Comparison of ENCODE assay signal across 8 cellular contexts in the genomic region with DNA sequence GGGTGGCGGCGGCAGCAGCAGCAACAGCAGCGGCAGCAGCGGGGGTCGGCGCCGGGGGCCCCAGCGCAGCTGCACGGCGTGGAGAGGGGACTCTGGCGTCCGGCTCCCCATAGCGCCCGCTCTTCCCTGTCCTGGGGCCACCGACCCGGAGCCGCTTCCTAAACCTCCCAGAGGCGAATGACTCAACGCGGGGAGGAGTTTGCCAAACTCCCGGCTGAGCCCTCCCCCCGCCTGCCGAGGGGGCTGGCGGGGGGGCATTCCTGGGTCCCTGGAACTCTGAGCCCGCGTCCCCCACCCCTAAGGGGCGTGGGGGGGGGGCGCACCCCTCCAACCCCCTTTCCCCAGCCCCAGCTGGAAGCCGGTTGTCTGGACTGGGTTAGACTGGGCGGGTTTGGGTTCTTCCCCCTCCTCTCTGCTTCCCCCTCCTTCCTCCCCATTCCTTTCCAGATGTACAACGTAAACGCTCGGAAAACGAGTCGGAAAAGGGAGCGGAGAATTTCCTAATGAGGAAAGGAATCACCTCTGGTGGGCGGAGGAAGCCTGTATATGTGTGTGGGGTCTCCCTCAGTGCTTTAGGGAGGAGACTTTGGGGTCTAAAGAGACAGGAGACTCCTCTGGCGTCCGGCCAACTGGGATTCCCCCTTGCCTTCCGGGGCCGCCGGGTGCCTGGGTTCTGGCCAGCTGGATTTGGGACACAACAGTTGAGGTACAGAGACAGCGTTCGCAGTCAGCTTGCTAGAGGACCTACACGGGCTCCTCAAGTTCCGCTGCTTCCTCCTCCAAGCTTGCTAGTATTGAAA. TPM values are rescaled to one million over a fixed set of nuclear protein-coding genes. Genes with fewer than 3 reads are reported as not detected.
A peak's percentile ranks its signal among the peaks of the same experiment; 100 is the strongest.
DNase-seq lines count a peak whose midpoint lies in the region; ATAC-seq, FAIRE-seq and TF ChIP-seq lines count a peak whose summit lies in the region.

TSS of gene ITGA5 (minus strand) at position 179 of the 800 bp plus-strand sequence. CDS start at position 111, 68 bp downstream.

- H3K23ac ChIP-seq in IMR-90 (ENCODE audit: low read depth, low read length) = peak within 1 kb of the TSS; percentile 94

- peak within 1 kb of the TSS; percentile 94 for H3K4ac ChIP-seq in IMR-90 (ENCODE audit: low read depth, low read length)

- peak within 1 kb of the TSS; percentile 93 for H3K14ac ChIP-seq in IMR-90 (replicated peaks; ENCODE audit: low read depth, low read length)

- no peaks in the 10 kb centered on the region for H3K9me3 ChIP-seq in IMR-90 (ENCODE audit: control insufficient read depth, insufficient read depth, low read length)
- H3K9me3 ChIP-seq in endothelial cell of umbilical vein (replicated peaks; ENCODE audit: control insufficient read depth, insufficient read depth, low read length) = no peaks in the 10 kb centered on the region

- no peaks in the 10 kb centered on the region for H3K27me3 Mint-ChIP-seq in activated CD8-positive, alpha-beta T cell treated with anti-CD3 and anti-CD28 coated beads for 36 hours

- H3K4me3 Mint-ChIP-seq in activated CD8-positive, alpha-beta T cell treated with anti-CD3 and anti-CD28 coated beads for 36 hours = peak within 1 kb of the TSS; percentile 89

- H2BK20ac ChIP-seq in IMR-90 (ENCODE audit: low read depth, low read length) = peak within 1 kb of the TSS; percentile 85

- peaks cover 27% of the 10 kb centered on the region for H3K4me1 ChIP-seq in IMR-90 (ENCODE audit: control insufficient read depth, insufficient read depth, low read length)
- H3K4me1 ChIP-seq in endothelial cell of umbilical vein (ENCODE audit: control insufficient read depth, extremely low read depth, insufficient read depth, low read length) = peaks cover 68% of the 10 kb centered on the region

- H3K9me3 Mint-ChIP-seq in activated CD8-positive, alpha-beta T cell treated with anti-CD3 and anti-CD28 coated beads for 36 hours = no peaks in the 10 kb centered on the region

- in situ Hi-C loops in IMR-90 (cut with MboI; ENCODE audit: low sequenced_read_pairs) = no loop called here

- POLR2A ChIA-PET in IMR-90 (lab: Charles Lee; ENCODE audit: unreplicated experiment) = interaction anchor here (0.6 to 1.1 kb wide), 2 partner anchors 20 to 36 kb away, joined by 3 read pairs; no protein-coding TSS in a partner anchor
- POLR2A ChIA-PET in activated CD8-positive, alpha-beta T cell treated with anti-CD3 and anti-CD28 coated beads for 36 hours (lab: Charles Lee) = interaction anchor here (0.9 to 1.4 kb wide), 4 partner anchors 10 to 20 kb away, joined by 3 to 5 read pairs (median 4); no protein-coding TSS in a partner anchor
- POLR2A ChIA-PET in endothelial cell of umbilical vein (lab: Charles Lee) = interaction anchor here (0.8 to 3.9 kb wide), 3 partner anchors 9 to 20 kb away, joined by 4 to 23 read pairs (median 6); no protein-coding TSS in a partner anchor

- H3K4me3 ChIP-seq in IMR-90 (ENCODE audit: insufficient read depth, low read depth, low read length) = peak within 1 kb of the TSS; percentile 94
- H3K4me3 ChIP-seq in endothelial cell of umbilical vein (replicated peaks in 1 of 3; ENCODE audit: insufficient read depth in 1 of 3, low read depth in 1 of 3, low read length in 3 of 3) = peak within 1 kb of the TSS; percentile 65 to 97 (median 83)

- H4K20me1 ChIP-seq in IMR-90 (ENCODE audit: insufficient read depth, low read length) (peaks cover 36% of the 10 kb centered on the region), endothelial cell of umbilical vein (replicated peaks; ENCODE audit: control insufficient read depth, extremely low read depth, insufficient read depth, low read length) (no peaks in the 10 kb centered on the region)

- H3K27me3 ChIP-seq in IMR-90 (ENCODE audit: control insufficient read depth, insufficient read depth, low read length) = no peaks in the 10 kb centered on the region
- H3K27me3 ChIP-seq in endothelial cell of umbilical vein (ENCODE audit: control insufficient read depth in 2 of 2, insufficient read depth in 2 of 2, low read length in 2 of 2) = no peaks in the 10 kb centered on the region

- peak within 1 kb of the TSS; percentile 68 for H4K5ac ChIP-seq in IMR-90 (ENCODE audit: low read depth, low read length)

- WGBS in IMR-90 (ENCODE audit: extremely low coverage in 2 of 2, insufficient read length in 1 of 2), 2 experiments = 3% methylated on average over 6 of the region's 46 CpGs; no CpG with 5 or more reads in 1 of the 2 experiments

- H3K4me2 ChIP-seq in IMR-90 (ENCODE audit: low read depth, low read length) (peak within 1 kb of the TSS; percentile 97), endothelial cell of umbilical vein (ENCODE audit: insufficient read depth, low read length) (peak within 1 kb of the TSS; percentile 59)

- peak; percentile 92 for DNase-seq in AG20443 (ENCODE audit: low spot score)
- DNase-seq in IMR-90 = peak; percentile 69
- DNase-seq in activated CD8-positive, alpha-beta T cell treated with anti-CD3 and anti-CD28 coated beads for 36 hours = peak; percentile 44
- peak; percentile 75 for DNase-seq in endothelial cell of umbilical vein (ENCODE audit: low read depth, low spot score)
- DNase-seq in mesenteric fat pad (ENCODE audit: low spot score) = peak; percentile 94
- DNase-seq in stromal cell of bone marrow (ENCODE audit: low read depth) = peak; percentile 76

- H2AK5ac ChIP-seq in IMR-90 (ENCODE audit: low read depth, low read length) = peak within 1 kb of the TSS; percentile 71

- peaks cover 37% of the 10 kb centered on the region for H3K9me1 ChIP-seq in IMR-90 (ENCODE audit: insufficient read depth, low read length)
- no peaks in the 10 kb centered on the region for H3K9me1 ChIP-seq in endothelial cell of umbilical vein (replicated peaks; ENCODE audit: control insufficient read depth, extremely low read depth, insufficient read depth, low read length)

- peak within 1 kb of the TSS; percentile 83 to 84 for H4K8ac ChIP-seq in IMR-90 (ENCODE audit: low read depth in 2 of 2, low read length in 2 of 2)

- intact Hi-C loops in IMR-90 (cut with micrococcal nuclease) (loop anchor here (1.0 to 2.0 kb wide), 2 partner anchors 9 to 20 kb away; no protein-coding TSS in a partner anchor), endothelial cell of umbilical vein (cut with micrococcal nuclease) (loop anchor here (1.0 kb wide), 4 partner anchors 8 to 20 kb away; no protein-coding TSS in a partner anchor)
- intact Hi-C loops in activated CD8-positive, alpha-beta T cell treated with anti-CD3 and anti-CD28 coated beads for 36 hours (cut with micrococcal nuclease) = no loop called here

- peak within 1 kb of the TSS; percentile 91 for H4K91ac ChIP-seq in IMR-90 (ENCODE audit: insufficient read depth, low read depth, low read length)

- peaks cover 4% of the 10 kb centered on the region for H3K36me3 ChIP-seq in IMR-90 (ENCODE audit: control insufficient read depth, insufficient read depth, low read length)
- peaks cover 5 to 6% of the 10 kb centered on the region in 2 experiments for H3K36me3 ChIP-seq in endothelial cell of umbilical vein (ENCODE audit: control insufficient read depth in 2 of 2, extremely low read depth in 1 of 2, insufficient read depth in 2 of 2, low read length in 2 of 2)

- no peak for TF ChIP-seq RAD21 in IMR-90 (IDR thresholded peaks at IDR 0.05; ENCODE audit: low read length)

- peak; percentile 75 for ATAC-seq in IMR-90 (ENCODE audit: low read depth)
- ATAC-seq in activated CD8-positive, alpha-beta T cell treated with anti-CD3 and anti-CD28 coated beads for 36 hours = peak; percentile 34
- ATAC-seq in HG02642 (IDR thresholded peaks at IDR 0.05; ENCODE audit: poor library complexity, unreplicated experiment) = no peak
- no peak for ATAC-seq in HG03565 (IDR thresholded peaks at IDR 0.05; ENCODE audit: unreplicated experiment)

- CTCF ChIA-PET in IMR-90 (lab: Yijun Ruan, JAX) = interaction anchor here (1.0 to 2.9 kb wide), 4 partner anchors 20 to 40 kb away, joined by 3 to 9 read pairs (median 8); no protein-coding TSS in a partner anchor
- CTCF ChIA-PET in activated CD8-positive, alpha-beta T cell treated with anti-CD3 and anti-CD28 coated beads for 36 hours (lab: Charles Lee) = interaction anchor here (1.0 to 14.7 kb wide), 3 partner anchors 15 to 27 kb away, joined by 3 to 330 read pairs (median 164); no protein-coding TSS in a partner anchor
- CTCF ChIA-PET in endothelial cell of umbilical vein (lab: Charles Lee) = interaction anchor here (1.1 to 11.8 kb wide), 8 partner anchors 8 to 20 kb away, joined by 3 to 221 read pairs (median 24); no protein-coding TSS in a partner anchor

- peak within 1 kb of the TSS; percentile 91 for H2AK9ac ChIP-seq in IMR-90 (replicated peaks; ENCODE audit: low read depth, low read length, poor library complexity)

- H2BK15ac ChIP-seq in IMR-90 (ENCODE audit: low read depth, low read length) = peak within 1 kb of the TSS; percentile 92; the same call in 2 of the 3 replicates

- peak; percentile 77 for TF ChIP-seq POLR2A in IMR-90 (IDR thresholded peaks at IDR 0.05; ENCODE audit: low read depth, low read length)
- TF ChIP-seq POLR2A in endothelial cell of umbilical vein (IDR thresholded peaks at IDR 0.05; ENCODE audit: low read depth, low read length) = peak; percentile 90

- BruUV-seq in IMR-90 (replicated peaks; lab: Mats Ljungman, UMichigan) = no TSS peak
- BruUV-seq in endothelial cell of umbilical vein (replicated peaks; lab: Mats Ljungman, UMichigan) = no TSS peak

- peak; percentile 74 for FAIRE-seq in endothelial cell of umbilical vein (lab: Jason Lieb, UNC)

- peaks cover 59% of the 10 kb centered on the region for H3K79me2 ChIP-seq in endothelial cell of umbilical vein (ENCODE audit: control insufficient read depth, insufficient read depth, low read length)

- H3K27ac ChIP-seq in IMR-90 (ENCODE audit: insufficient read depth, low read length) = peak within 1 kb of the TSS; percentile 89
- H3K27ac ChIP-seq in endothelial cell of umbilical vein (ENCODE audit: insufficient read depth, low read depth, low read length) = peak within 1 kb of the TSS; percentile 79

- H2AFZ ChIP-seq in IMR-90 (replicated peaks; ENCODE audit: low read length, poor library complexity) (peak within 1 kb of the TSS; percentile 92), endothelial cell of umbilical vein (ENCODE audit: low read depth, low read length) (no peak within 1 kb of the TSS)

- peak within 1 kb of the TSS; percentile 95 for H2BK120ac ChIP-seq in IMR-90 (ENCODE audit: low read depth, low read length)

- H3K18ac ChIP-seq in IMR-90 (ENCODE audit: low read depth, low read length) = peak within 1 kb of the TSS; percentile 84

- peaks cover 11 to 31% of the 10 kb centered on the region in 2 experiments; a peak in 3 of 4 replicates for H3K79me1 ChIP-seq in IMR-90 (ENCODE audit: low read depth in 1 of 2, low read length in 2 of 2)

- H3K27ac Mint-ChIP-seq in activated CD8-positive, alpha-beta T cell treated with anti-CD3 and anti-CD28 coated beads for 36 hours = peak within 1 kb of the TSS; percentile 94

- H3K56ac ChIP-seq in IMR-90 (ENCODE audit: extremely low read depth, insufficient read depth, low read length) = peak within 1 kb of the TSS; percentile 89

- TF ChIP-seq CTCF in IMR-90 (conservative IDR thresholded peaks at IDR 0.05; ENCODE audit: low read depth, low read length) (no peak), endothelial cell of umbilical vein (IDR thresholded peaks at IDR 0.05; ENCODE audit: extremely low read depth in 1 of 2, insufficient read depth in 1 of 2, low read depth in 1 of 2, low read length in 2 of 2) (no peak)
- TF ChIP-seq CTCF in activated CD8-positive, alpha-beta T cell treated with anti-CD3 and anti-CD28 coated beads for 36 hours (IDR thresholded peaks at IDR 0.05) = no peak

- peak within 1 kb of the TSS; percentile 88 for H2BK5ac ChIP-seq in IMR-90 (ENCODE audit: low read depth, low read length, poor library complexity, severe bottlenecking)

- H3K36me3 Mint-ChIP-seq in activated CD8-positive, alpha-beta T cell treated with anti-CD3 and anti-CD28 coated beads for 36 hours (ENCODE audit: low read depth) = no peaks in the 10 kb centered on the region

- H3K4me1 Mint-ChIP-seq in activated CD8-positive, alpha-beta T cell treated with anti-CD3 and anti-CD28 coated beads for 36 hours (ENCODE audit: low read depth) = peaks cover 58% of the 10 kb centered on the region

- dilution Hi-C loops in IMR-90 (cut with HindIII; ENCODE audit: low sequenced_read_pairs, unreplicated experiment) = no loop called here
- dilution Hi-C loops in endothelial cell of umbilical vein (cut with MboI; ENCODE audit: extremely low pct_ligation_motif_present, low sequenced_read_pairs) = no loop called here

- peak within 1 kb of the TSS; percentile 96 for H3K9ac ChIP-seq in IMR-90 (ENCODE audit: low read depth, low read length)
- peak within 1 kb of the TSS; percentile 73 for H3K9ac ChIP-seq in endothelial cell of umbilical vein (replicated peaks; ENCODE audit: extremely low read depth, insufficient read depth, low read length)

RNA-seq across cellular contexts. Expression of gene ITGA5, which starts in this region (rescaled TPM):
- total RNA-seq in IMR-90 (2012; rRNA removed) = 144 and 159 TPM in 2 replicates
- polyA plus RNA-seq in IMR-90 (2012; rRNA removed) = 254 and 259 TPM in 2 replicates
- 136 and 185 TPM in 2 replicates for polyA plus RNA-seq in IMR-90 (2012; cell fraction: cytosol; rRNA removed)
- polyA plus RNA-seq in IMR-90 (2012; cell fraction: nucleus; rRNA removed; ENCODE audit: low replicate concordance) = 196 and 225 TPM in 2 replicates
- total RNA-seq in activated CD8-positive, alpha-beta T cell treated with anti-CD3 and anti-CD28 coated beads for 36 hours = 10 to 100 TPM; 35.2 to 36.6 TPM
- total RNA-seq in endothelial cell of umbilical vein = 938 and 994 TPM in 2 replicates
- polyA plus RNA-seq in endothelial cell of umbilical vein = 657 and 731 TPM in 2 replicates
- 643 and 681 TPM in 2 replicates for polyA plus RNA-seq in endothelial cell of umbilical vein (2011; cell fraction: cytosol; rRNA removed)
- 771 and 889 TPM in 2 replicates for polyA plus RNA-seq in endothelial cell of umbilical vein (2011; cell fraction: nucleus; rRNA removed)
- 879 and 902 TPM in 2 replicates for polyA plus RNA-seq in endothelial cell of umbilical vein (2012)
- polyA minus RNA-seq in endothelial cell of umbilical vein = 914 and 1,135 TPM in 2 replicates
- polyA minus RNA-seq in endothelial cell of umbilical vein (2011; cell fraction: cytosol; rRNA and poly(A)+ RNA removed) = 30.9 TPM
- 459 and 500 TPM in 2 replicates for polyA minus RNA-seq in endothelial cell of umbilical vein (2011; cell fraction: nucleus; rRNA and poly(A)+ RNA removed)
- total RNA-seq in mesenteric fat pad = 125 TPM

Comparison
In these comparisons a context has a peak if more than half of its experiments do, and no peak if none do; other contexts are left out.
1. DNase-seq: peak in every context shown above with its lines; median percentile 94 in mesenteric fat pad; 92 in AG20443; 76 in stromal cell of bone marrow; 75 in endothelial cell of umbilical vein; 69 in IMR-90; 44 in activated CD8-positive, alpha-beta T cell treated with anti-CD3 and anti-CD28 coated beads for 36 hours.
2. ATAC-seq: peak in IMR-90 (single experiment) and activated CD8-positive, alpha-beta T cell treated with anti-CD3 and anti-CD28 coated beads for 36 hours (single experiment); none in HG02642 (single experiment) and HG03565 (single experiment).